In genomic region chr16:31441956-31442355, GRCh38 we compare ENCODE assay signal across 8 cellular contexts. TPM values are rescaled to one million over a fixed set of nuclear protein-coding genes. Genes with fewer than 3 reads are reported as not detected.
DNase-seq lines count a peak whose midpoint lies in the region; ATAC-seq, FAIRE-seq and TF ChIP-seq lines count a peak whose summit lies in the region.
"Had no signal": no experiment of that assay in that cellular context is flagged by ENCODE, and none has a peak within 500 bp of the region (broad histone marks: within the 10 kb centered on the region; RNA-seq: fewer than 3 reads in every experiment).

No MANE protein-coding gene starts in this region.

- H3K9ac ChIP-seq in kidney (ENCODE audit: low read length in 2 of 2) (no peak overlapping the region), PC-3 (ENCODE audit: low read length) (no peak overlapping the region)

- peaks cover 18% of the 10 kb centered on the region for H3K4me1 Mint-ChIP-seq in activated naive CD8-positive, alpha-beta T cell treated with anti-CD3 and anti-CD28 coated beads, Interleukin-2, amount 10 ng/mL, durations not matched to agents 7 days and 5 days
- H3K4me1 Mint-ChIP-seq in stimulated activated naive CD8-positive, alpha-beta T cell treated with anti-CD3 and anti-CD28 coated beads, Interleukin-15, amount 100 ng/mL, for 72 hours = peaks cover 34% of the 10 kb centered on the region

- DNase-seq in HL-60 (ENCODE audit: low read depth in 1 of 2, low spot score in 1 of 2) (no peak), kidney (peak; percentile 64), Kasumi-1 (lab: John Stamatoyannopoulos, UW) (no peak), PC-3 (no peak)
- DNase-seq in activated naive CD8-positive, alpha-beta T cell treated with anti-CD3 and anti-CD28 coated beads, Interleukin-2, amount 10 ng/mL, durations not matched to agents 7 days and 5 days = no peak
- no peak for DNase-seq in stimulated activated naive CD8-positive, alpha-beta T cell treated with anti-CD3 and anti-CD28 coated beads, Interleukin-15, amount 100 ng/mL, for 72 hours

- H3K36me3 ChIP-seq in kidney (ENCODE audit: control insufficient read depth in 1 of 2, insufficient read depth in 2 of 2, low read length in 2 of 2) (no peaks in the 10 kb centered on the region), PC-3 (ENCODE audit: low read depth, low read length) (no peaks in the 10 kb centered on the region)

- H3K27ac ChIP-seq in HL-60 (replicated peaks) = no peak overlapping the region
- H3K27ac ChIP-seq in kidney (ENCODE audit: low read depth in 2 of 2, low read length in 2 of 2) = no peak overlapping the region
- H3K27ac ChIP-seq in PC-3 (ENCODE audit: low read length) = no peak overlapping the region

- CTCF ChIA-PET in PC-3 (lab: Charles Lee) = interaction anchor here (0.5 kb wide), 1 partner anchor 492 kb away, joined by 4 read pairs; no protein-coding TSS in a partner anchor

- intact Hi-C loops in kidney (cut with DNase I) (loop anchor here (10.0 kb wide), 1 partner anchor 457 kb away; the partner anchor contains the start of gene HSD3B7), PC-3 (cut with micrococcal nuclease) (loop anchor here (5.0 kb wide), 2 partner anchors 300 to 460 kb away; no protein-coding TSS in a partner anchor)

- no peaks in the 10 kb centered on the region for H3K36me3 Mint-ChIP-seq in activated naive CD8-positive, alpha-beta T cell treated with anti-CD3 and anti-CD28 coated beads, Interleukin-2, amount 10 ng/mL, durations not matched to agents 7 days and 5 days

- H3K27me3 ChIP-seq in HL-60 (ENCODE audit: insufficient read depth, poor library complexity, severe bottlenecking) (no peaks in the 10 kb centered on the region), PC-3 (ENCODE audit: low read length) (no peaks in the 10 kb centered on the region)

- no TSS peak for BruUV-seq in PC-3 (replicated peaks; lab: Mats Ljungman, UMichigan)

- peak overlapping the region; percentile 69 for H3K27ac Mint-ChIP-seq in activated naive CD8-positive, alpha-beta T cell treated with anti-CD3 and anti-CD28 coated beads, Interleukin-2, amount 10 ng/mL, durations not matched to agents 7 days and 5 days
- peak overlapping the region in 1 of 2 donors; percentile 79 for H3K27ac Mint-ChIP-seq in stimulated activated naive CD8-positive, alpha-beta T cell treated with anti-CD3 and anti-CD28 coated beads, Interleukin-15, amount 100 ng/mL, for 72 hours

- H3K27me3 Mint-ChIP-seq in activated naive CD8-positive, alpha-beta T cell treated with anti-CD3 and anti-CD28 coated beads, Interleukin-2, amount 10 ng/mL, durations not matched to agents 7 days and 5 days = no peaks in the 10 kb centered on the region
- H3K27me3 Mint-ChIP-seq in stimulated activated naive CD8-positive, alpha-beta T cell treated with anti-CD3 and anti-CD28 coated beads, Interleukin-15, amount 100 ng/mL, for 72 hours = peaks cover 7% of the 10 kb centered on the region

- H3K4me1 ChIP-seq in kidney (ENCODE audit: control insufficient read depth in 1 of 2, insufficient read depth in 1 of 2, low read depth in 1 of 2, low read length in 2 of 2) (no peaks in the 10 kb centered on the region), PC-3 (ENCODE audit: insufficient read depth, low read length) (no peaks in the 10 kb centered on the region)

- no peaks in the 10 kb centered on the region for H3F3A ChIP-seq in PC-3 (ENCODE audit: low read length, unreplicated experiment)

- no peak overlapping the region for H2AFZ ChIP-seq in PC-3 (ENCODE audit: low read length)

- peak overlapping the region; percentile 69 for H3K4me3 Mint-ChIP-seq in activated naive CD8-positive, alpha-beta T cell treated with anti-CD3 and anti-CD28 coated beads, Interleukin-2, amount 10 ng/mL, durations not matched to agents 7 days and 5 days
- peak overlapping the region; percentile 82 for H3K4me3 Mint-ChIP-seq in stimulated activated naive CD8-positive, alpha-beta T cell treated with anti-CD3 and anti-CD28 coated beads, Interleukin-15, amount 100 ng/mL, for 72 hours

- H3K9me3 ChIP-seq in kidney (ENCODE audit: control insufficient read depth in 1 of 2, low read length in 2 of 2) = no peaks in the 10 kb centered on the region
- no peaks in the 10 kb centered on the region for H3K9me3 ChIP-seq in PC-3 (ENCODE audit: low read length)

- H3K4me3 ChIP-seq in HL-60 (replicated peaks; ENCODE audit: insufficient read depth, low read length) = peak overlapping the region; percentile 72; the same call in 1 of the 2 replicates
- H3K4me3 ChIP-seq in kidney (ENCODE audit: low read length in 2 of 2) = no peak overlapping the region
- H3K4me3 ChIP-seq in PC-3 (ENCODE audit: low read length) = no peak overlapping the region

- no peaks in the 10 kb centered on the region for H3K79me2 ChIP-seq in PC-3 (ENCODE audit: low read length)

- no peak for TF ChIP-seq CTCF in HL-60 (IDR thresholded peaks at IDR 0.05; ENCODE audit: insufficient read depth, low read length)
- no peak for TF ChIP-seq CTCF in kidney (IDR thresholded peaks at IDR 0.05; ENCODE audit: borderline replicate concordance, extremely low read depth, insufficient read depth)
- TF ChIP-seq CTCF in PC-3 (conservative IDR thresholded peaks at IDR 0.05; ENCODE audit: low read depth, low read length) = no peak

- no peak for ATAC-seq in activated naive CD8-positive, alpha-beta T cell treated with anti-CD3 and anti-CD28 coated beads, Interleukin-2, amount 10 ng/mL, durations not matched to agents 7 days and 5 days (ENCODE audit: low read depth)
- no peak for ATAC-seq in stimulated activated naive CD8-positive, alpha-beta T cell treated with anti-CD3 and anti-CD28 coated beads, Interleukin-15, amount 100 ng/mL, for 72 hours
- ATAC-seq in GM21737 (IDR thresholded peaks at IDR 0.05; ENCODE audit: unreplicated experiment) (no peak), PC-3 (no peak)

- H3K4me2 ChIP-seq in PC-3 (ENCODE audit: low read length) = no peak overlapping the region

- POLR2A ChIA-PET in activated naive CD8-positive, alpha-beta T cell treated with anti-CD3 and anti-CD28 coated beads, Interleukin-2, amount 10 ng/mL, durations not matched to agents 7 days and 5 days (lab: Charles Lee) = interaction anchor here (0.6 to 2.0 kb wide), 11 partner anchors 16 to 299 kb away, joined by 3 to 11 read pairs (median 6); partner anchors contain the start of genes FUS and PYCARD
- POLR2A ChIA-PET in PC-3 (lab: Charles Lee; ENCODE audit: unreplicated experiment) = no interaction called here

- H3K9me3 Mint-ChIP-seq in activated naive CD8-positive, alpha-beta T cell treated with anti-CD3 and anti-CD28 coated beads, Interleukin-2, amount 10 ng/mL, durations not matched to agents 7 days and 5 days = no peaks in the 10 kb centered on the region
- peaks cover 0 to 7% of the 10 kb centered on the region in 2 donors for H3K9me3 Mint-ChIP-seq in stimulated activated naive CD8-positive, alpha-beta T cell treated with anti-CD3 and anti-CD28 coated beads, Interleukin-15, amount 100 ng/mL, for 72 hours

- no peaks in the 10 kb centered on the region for H3K9me2 ChIP-seq in PC-3 (replicated peaks; ENCODE audit: low read length)

- no peaks in the 10 kb centered on the region for H4K20me1 ChIP-seq in PC-3 (ENCODE audit: low read length)

- no peak for FAIRE-seq in kidney (lab: Jason Lieb, UNC)

RNA-seq across cellular contexts. Expression of gene ZNF843, which starts 0.6 kb away (rescaled TPM):
- under 1 TPM; 0.20 to 0.30 TPM for total RNA-seq in activated naive CD8-positive, alpha-beta T cell treated with anti-CD3 and anti-CD28 coated beads, Interleukin-2, amount 10 ng/mL, durations not matched to agents 7 days and 5 days
- 1.4 TPM for total RNA-seq in kidney
- polyA plus RNA-seq in kidney (ENCODE audit: insufficient read depth, low read depth, low replicate concordance) = 0.67 TPM
- 0.52 TPM in 1 of 2 replicates, not detected in the other for total RNA-seq in PC-3 (2014; rRNA removed)

RNA-seq across cellular contexts. Expression of gene COX6A2, which starts 13.8 kb away (rescaled TPM):
- not detected for total RNA-seq in activated naive CD8-positive, alpha-beta T cell treated with anti-CD3 and anti-CD28 coated beads, Interleukin-2, amount 10 ng/mL, durations not matched to agents 7 days and 5 days
- total RNA-seq in kidney (not detected), PC-3 (2014; rRNA removed) (not detected in 2 replicates)
- 5.5 TPM for polyA plus RNA-seq in kidney (ENCODE audit: insufficient read depth, low read depth, low replicate concordance)
- total RNA-seq: LHCN-M2 had no signal

RNA-seq across cellular contexts. Expression of gene ARMC5, which starts 17.3 kb away (rescaled TPM):
- 10 to 100 TPM; 12.9 to 13.6 TPM for total RNA-seq in activated naive CD8-positive, alpha-beta T cell treated with anti-CD3 and anti-CD28 coated beads, Interleukin-2, amount 10 ng/mL, durations not matched to agents 7 days and 5 days
- total RNA-seq in kidney (9.6 TPM), PC-3 (2014; rRNA removed) (5.4 and 5.8 TPM in 2 replicates)
- polyA plus RNA-seq in kidney (ENCODE audit: insufficient read depth, low read depth, low replicate concordance) = 10.9 TPM

RNA-seq across cellular contexts. Expression of gene TGFB1I1, which starts 30.0 kb away (rescaled TPM):
- total RNA-seq in activated naive CD8-positive, alpha-beta T cell treated with anti-CD3 and anti-CD28 coated beads, Interleukin-2, amount 10 ng/mL, durations not matched to agents 7 days and 5 days = 1 to 10 TPM; 1.4 to 1.5 TPM
- total RNA-seq in kidney (54.4 TPM), PC-3 (2014; rRNA removed) (11.2 and 12.5 TPM in 2 replicates)
- 27.5 TPM for polyA plus RNA-seq in kidney (ENCODE audit: insufficient read depth, low read depth, low replicate concordance)

RNA-seq across cellular contexts. Expression of gene SLC5A2, which starts 41.0 kb away (rescaled TPM):
- 1 to 10 TPM in 1 of 2 experiments, under 1 TPM in 1; 0.53 to 1.0 TPM for total RNA-seq in activated naive CD8-positive, alpha-beta T cell treated with anti-CD3 and anti-CD28 coated beads, Interleukin-2, amount 10 ng/mL, durations not matched to agents 7 days and 5 days
- total RNA-seq in kidney (4.8 TPM), PC-3 (2014; rRNA removed) (0.11 TPM in 1 of 2 replicates, not detected in the other)
- 208 TPM for polyA plus RNA-seq in kidney (ENCODE audit: insufficient read depth, low read depth, low replicate concordance)
- total RNA-seq: LHCN-M2 had no signal
